8 cellular contexts compared by ENCODE assay signal in the genomic region with DNA sequence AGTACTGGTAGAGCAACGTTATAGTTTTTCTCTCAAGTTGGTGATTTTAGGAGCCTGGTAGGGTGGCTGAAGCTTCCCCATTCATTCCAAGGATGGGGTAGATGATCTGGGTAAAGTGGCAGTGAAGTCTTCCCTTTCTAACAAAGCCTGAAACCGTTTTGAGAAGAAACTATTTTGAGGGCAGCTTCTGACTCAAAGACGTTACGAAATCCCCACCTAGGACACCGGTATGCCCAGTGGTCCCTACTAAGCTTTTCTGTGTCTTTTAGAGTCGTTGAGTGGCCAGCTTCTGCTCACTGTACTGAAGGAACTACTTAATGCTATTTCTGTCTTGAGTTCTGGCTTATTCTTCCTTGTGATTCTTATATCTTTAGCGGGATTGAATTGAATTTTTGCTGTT. TPM values are rescaled to one million over a fixed set of nuclear protein-coding genes. Genes with fewer than 3 reads are reported as not detected.
A peak's percentile ranks its signal among the peaks of the same experiment; 100 is the strongest.
DNase-seq lines count a peak whose midpoint lies in the region; ATAC-seq and TF ChIP-seq lines count a peak whose summit lies in the region.

No MANE protein-coding gene starts in this region.

- in situ Hi-C loops in Panc1 (cut with HindIII; ENCODE audit: low pct_unique_long_range_greater_than_20kb, low sequenced_read_pairs), result no loop called here

- no peaks in the 10 kb centered on the region for H3K9me3 ChIP-seq in Panc1 (ENCODE audit: control insufficient read depth, insufficient read depth, low read depth, low read length)
- no peaks in the 10 kb centered on the region for H3K9me3 ChIP-seq in esophagus squamous epithelium

- peak overlapping the region; percentile 69 for H3K4me3 ChIP-seq in GM12864 (ENCODE audit: low read depth, low read length)
- H3K4me3 ChIP-seq in Panc1 (ENCODE audit: low read depth in 2 of 2, low read length in 2 of 2), result peak overlapping the region; percentile 52 to 66
- H3K4me3 ChIP-seq in esophagus squamous epithelium, result peak overlapping the region; percentile 70 to 100 (median 87)
- H3K4me3 ChIP-seq in retinal pigment epithelial cell (ENCODE audit: low read length), result peak overlapping the region; percentile 57

- H3K27ac ChIP-seq in Panc1 (ENCODE audit: low read length) (peak overlapping the region; percentile 54; the same call in 1 of the 2 replicates), esophagus squamous epithelium (peak overlapping the region; percentile 80 to 93 (median 88)), foreskin keratinocyte (no peak overlapping the region)

- no peak for TF ChIP-seq CTCF in GM12864 (IDR thresholded peaks at IDR 0.05; ENCODE audit: low read depth, low read length, missing control alignments)
- no peak for TF ChIP-seq CTCF in Panc1 (IDR thresholded peaks at IDR 0.05)
- no peak for TF ChIP-seq CTCF in esophagus squamous epithelium (IDR thresholded peaks at IDR 0.05)
- TF ChIP-seq CTCF in retinal pigment epithelial cell (conservative IDR thresholded peaks at IDR 0.05; ENCODE audit: low read depth, low read length), result no peak
- no peak for TF ChIP-seq CTCF in GM10266 (IDR thresholded peaks at IDR 0.05; ENCODE audit: control insufficient read depth, insufficient read depth, low read depth, missing control alignments)
- no peak for TF ChIP-seq CTCF in foreskin keratinocyte (conservative IDR thresholded peaks at IDR 0.05)

- TF ChIP-seq POLR2A in esophagus squamous epithelium (IDR thresholded peaks at IDR 0.05), result no peak

- POLR2A ChIA-PET in Panc1 (lab: Charles Lee), result no interaction called here

- H3K36me3 ChIP-seq in Panc1 (ENCODE audit: control insufficient read depth, insufficient read depth, low read length) (no peaks in the 10 kb centered on the region), esophagus squamous epithelium (no peaks in the 10 kb centered on the region)

- H3K27me3 ChIP-seq in Panc1 (ENCODE audit: control insufficient read depth, insufficient read depth, low read length) (no peaks in the 10 kb centered on the region), esophagus squamous epithelium (no peaks in the 10 kb centered on the region), foreskin keratinocyte (no peaks in the 10 kb centered on the region)

- 21 to 27% methylated on average over 7 of the region's 7 CpGs for WGBS in esophagus squamous epithelium, 2 donors

- no TSS peak for BruUV-seq in Panc1 (replicated peaks; lab: Mats Ljungman, UMichigan)

- peaks cover 12% of the 10 kb centered on the region for H3K4me1 ChIP-seq in Panc1 (ENCODE audit: control insufficient read depth, insufficient read depth, low read length)
- peaks cover 8 to 41% (median 13%) of the 10 kb centered on the region in 3 donors for H3K4me1 ChIP-seq in esophagus squamous epithelium
- H3K4me1 ChIP-seq in foreskin keratinocyte, result peaks cover 6% of the 10 kb centered on the region

- CTCF ChIA-PET in Panc1 (lab: Charles Lee), result no interaction called here

- ATAC-seq in Panc1, result no peak
- no peak for ATAC-seq in foreskin keratinocyte
- ATAC-seq in GM21367 (IDR thresholded peaks at IDR 0.05; ENCODE audit: unreplicated experiment), result no peak

- intact Hi-C loops in Panc1 (cut with micrococcal nuclease; ENCODE audit: unreplicated experiment), result no loop called here
- intact Hi-C loops in esophagus squamous epithelium (cut with DNase I), result no loop called here

- DNase-seq in GM12864 (ENCODE audit: low read depth), result no peak
- no peak for DNase-seq in Panc1 (ENCODE audit: low read depth, low spot score)
- no peak for DNase-seq in esophagus squamous epithelium (lab: John Stamatoyannopoulos, UW)
- DNase-seq in retinal pigment epithelial cell (ENCODE audit: low read depth), result no peak
- no peak for DNase-seq in GM10266 (ENCODE audit: extremely low spot score)
- no peak for DNase-seq in foreskin keratinocyte
- DNase-seq in NCI-H1105 (lab: John Stamatoyannopoulos, UW), result no peak

RNA-seq across cellular contexts. Expression of a gene that starts 1.4 kb away (rescaled TPM):
- total RNA-seq in Panc1 (2021; ENCODE audit: unreplicated experiment), result 24.6 TPM
- polyA plus RNA-seq in Panc1 (2012; ENCODE audit: insufficient read length), result 35.9 TPM
- total RNA-seq in esophagus squamous epithelium, result 10 to 100 TPM; 14.9 to 31.5 (median 26.8) TPM
- 14.5 and 17.9 TPM in 2 replicates for total RNA-seq in foreskin keratinocyte
- 9.7 and 10.1 TPM in 2 replicates for polyA plus RNA-seq in foreskin keratinocyte
